Comparison of ENCODE assay signal across 10 cellular contexts in the genomic region with DNA sequence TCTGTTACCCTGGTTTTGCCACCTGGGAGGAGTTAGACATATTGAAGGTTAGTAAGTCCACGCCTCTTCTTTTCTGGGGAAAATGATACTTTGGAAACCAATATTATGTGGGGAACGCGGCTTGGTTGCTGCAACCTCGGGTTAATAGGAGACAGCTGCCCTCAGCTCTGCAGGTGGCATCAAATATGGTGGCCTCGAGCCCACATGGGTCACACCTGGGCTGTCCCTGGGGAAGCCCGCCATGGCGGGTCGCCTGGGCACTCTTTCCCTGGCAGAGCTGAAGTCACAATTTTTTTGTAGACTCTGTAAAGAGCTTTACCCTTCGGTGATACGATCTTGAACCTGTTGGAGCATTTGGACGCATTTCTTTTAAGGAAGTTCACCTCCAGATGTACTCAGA. TPM values are rescaled to one million over a fixed set of nuclear protein-coding genes. Genes with fewer than 3 reads are reported as not detected.
DNase-seq lines count a peak whose midpoint lies in the region; ATAC-seq and TF ChIP-seq lines count a peak whose summit lies in the region.
"Had no signal": no experiment of that assay in that cellular context is flagged by ENCODE, and none has a peak within 500 bp of the region (broad histone marks: within the 10 kb centered on the region; RNA-seq: fewer than 3 reads in every experiment).

No MANE protein-coding gene starts in this region.

- H3K36me3 ChIP-seq in naive thymus-derived CD4-positive, alpha-beta T cell (ENCODE audit: control insufficient read depth in 2 of 3, insufficient read depth in 3 of 3, low read length in 3 of 3) = peaks cover 0 to 14% (median 0%) of the 10 kb centered on the region in 3 experiments

- no peak for DNase-seq in CD4-positive, alpha-beta T cell
- DNase-seq in HFF-Myc (ENCODE audit: extremely low read depth, low read depth) (no peak), posterior vena cava (ENCODE audit: low spot score) (no peak), SHP77 treated with DMSO at 0.1 percent for 48 hours (lab: John Stamatoyannopoulos, UW) (no peak), amygdala (lab: John Stamatoyannopoulos, UW) (no peak), epidermal melanocyte (ENCODE audit: insufficient read length, low spot score) (no peak)
- DNase-seq in activated naive CD8-positive, alpha-beta T cell treated with anti-CD3 and anti-CD28 coated beads for 36 hours = no peak
- no peak for DNase-seq in naive thymus-derived CD4-positive, alpha-beta T cell
- DNase-seq: activated CD4-positive, alpha-beta T cell treated with anti-CD3 and anti-CD28 coated beads for 48 hours; NCI-H82 had no signal

- H3K27ac ChIP-seq in CD4-positive, alpha-beta T cell (ENCODE audit: low read depth, low read length) = no peak overlapping the region
- no peak overlapping the region for H3K27ac ChIP-seq in naive thymus-derived CD4-positive, alpha-beta T cell (ENCODE audit: low read depth, low read length)

- no peaks in the 10 kb centered on the region for H3K27me3 ChIP-seq in CD4-positive, alpha-beta T cell (ENCODE audit: control insufficient read depth, insufficient read depth, low read length)
- no peaks in the 10 kb centered on the region for H3K27me3 ChIP-seq in naive thymus-derived CD4-positive, alpha-beta T cell (ENCODE audit: control insufficient read depth in 2 of 2, insufficient read depth in 2 of 2, low read length in 2 of 2)

- H3K4me1 Mint-ChIP-seq in CD4-positive, alpha-beta T cell (ENCODE audit: low read depth) = peaks cover 23% of the 10 kb centered on the region
- H3K4me1 Mint-ChIP-seq in activated naive CD8-positive, alpha-beta T cell treated with anti-CD3 and anti-CD28 coated beads for 36 hours = peaks cover 40% of the 10 kb centered on the region
- peaks cover 30 to 53% (median 46%) of the 10 kb centered on the region in 7 donors for H3K4me1 Mint-ChIP-seq in naive thymus-derived CD4-positive, alpha-beta T cell

- no peaks in the 10 kb centered on the region for H3K9me3 Mint-ChIP-seq in CD4-positive, alpha-beta T cell
- peaks cover 1% of the 10 kb centered on the region for H3K9me3 Mint-ChIP-seq in activated naive CD8-positive, alpha-beta T cell treated with anti-CD3 and anti-CD28 coated beads for 36 hours
- H3K9me3 Mint-ChIP-seq in naive thymus-derived CD4-positive, alpha-beta T cell = no peaks in the 10 kb centered on the region

- peak overlapping the region; percentile 53 for H3K27ac Mint-ChIP-seq in CD4-positive, alpha-beta T cell
- H3K27ac Mint-ChIP-seq in activated naive CD8-positive, alpha-beta T cell treated with anti-CD3 and anti-CD28 coated beads for 36 hours = peak overlapping the region; percentile 88
- peak overlapping the region in 6 of 9 donors; percentile 17 to 84 (median 59) for H3K27ac Mint-ChIP-seq in naive thymus-derived CD4-positive, alpha-beta T cell

- H3K4me3 Mint-ChIP-seq in CD4-positive, alpha-beta T cell = peak overlapping the region; percentile 88
- peak overlapping the region; percentile 91 for H3K4me3 Mint-ChIP-seq in activated naive CD8-positive, alpha-beta T cell treated with anti-CD3 and anti-CD28 coated beads for 36 hours
- H3K4me3 Mint-ChIP-seq in naive thymus-derived CD4-positive, alpha-beta T cell = peak overlapping the region; percentile 76 to 98 (median 82)

- CTCF ChIA-PET in CD4-positive, alpha-beta T cell (lab: Charles Lee) = no interaction called here
- CTCF ChIA-PET in naive thymus-derived CD4-positive, alpha-beta T cell (lab: Charles Lee) = interaction anchor here (0.6 kb wide), 1 partner anchor 1769 kb away, joined by 4 read pairs; no protein-coding TSS in a partner anchor

- no peak for TF ChIP-seq CTCF in CD4-positive, alpha-beta T cell (IDR thresholded peaks at IDR 0.05)
- no peak for TF ChIP-seq CTCF in HFF-Myc (IDR thresholded peaks at IDR 0.05; ENCODE audit: low read depth, low read length, missing control alignments)

- ATAC-seq in CD4-positive, alpha-beta T cell (ENCODE audit: poor library complexity) = no peak
- no peak for ATAC-seq in naive thymus-derived CD4-positive, alpha-beta T cell

- no peaks in the 10 kb centered on the region for H3K27me3 Mint-ChIP-seq in CD4-positive, alpha-beta T cell
- peaks cover 7% of the 10 kb centered on the region for H3K27me3 Mint-ChIP-seq in activated naive CD8-positive, alpha-beta T cell treated with anti-CD3 and anti-CD28 coated beads for 36 hours
- peaks cover 0 to 15% (median 0%) of the 10 kb centered on the region in 5 donors for H3K27me3 Mint-ChIP-seq in naive thymus-derived CD4-positive, alpha-beta T cell

- H3K9me3 ChIP-seq in CD4-positive, alpha-beta T cell (ENCODE audit: control insufficient read depth, low read length) = no peaks in the 10 kb centered on the region
- H3K9me3 ChIP-seq in naive thymus-derived CD4-positive, alpha-beta T cell (ENCODE audit: control insufficient read depth in 2 of 3, low read length in 3 of 3) = no peaks in the 10 kb centered on the region

- H3K4me1 ChIP-seq in naive thymus-derived CD4-positive, alpha-beta T cell (ENCODE audit: control insufficient read depth in 2 of 2, insufficient read depth in 2 of 2, low read length in 2 of 2) = peaks cover 8% of the 10 kb centered on the region in 2 donors

- H3K4me3 ChIP-seq in HFF-Myc (replicated peaks; ENCODE audit: low read depth, low read length) = peak overlapping the region; percentile 89
- H3K4me3 ChIP-seq in naive thymus-derived CD4-positive, alpha-beta T cell (ENCODE audit: low read length) = no peak overlapping the region

- POLR2A ChIA-PET in CD4-positive, alpha-beta T cell (lab: Charles Lee) = no interaction called here
- POLR2A ChIA-PET in naive thymus-derived CD4-positive, alpha-beta T cell (lab: Charles Lee) = no interaction called here

- H3K36me3 Mint-ChIP-seq in CD4-positive, alpha-beta T cell (ENCODE audit: low read depth) = peaks cover 8% of the 10 kb centered on the region
- H3K36me3 Mint-ChIP-seq in activated naive CD8-positive, alpha-beta T cell treated with anti-CD3 and anti-CD28 coated beads for 36 hours = peaks cover 54% of the 10 kb centered on the region
- peaks cover 0 to 30% (median 4%) of the 10 kb centered on the region in 5 donors for H3K36me3 Mint-ChIP-seq in naive thymus-derived CD4-positive, alpha-beta T cell

- intact Hi-C loops in CD4-positive, alpha-beta T cell (cut with DNase I, micrococcal nuclease) = no loop called here
- intact Hi-C loops in naive thymus-derived CD4-positive, alpha-beta T cell (cut with micrococcal nuclease) = loop anchor here in 1 of 2 donors (2.0 kb wide), 1 partner anchor 25 kb away; no protein-coding TSS in a partner anchor
- intact Hi-C loops in posterior vena cava (cut with DNase I) = no loop called here

RNA-seq across cellular contexts. Expression of a gene that starts 2.5 kb away (rescaled TPM):
- 10 to 100 TPM; 32.2 to 38.9 TPM for total RNA-seq in CD4-positive, alpha-beta T cell
- total RNA-seq in activated naive CD8-positive, alpha-beta T cell treated with anti-CD3 and anti-CD28 coated beads for 36 hours = 100 to 1,000 TPM; 231 to 242 TPM
- 100 to 1,000 TPM in 1 of 5 experiments, 10 to 100 TPM in 4; 43.8 to 219 (median 50.0) TPM for total RNA-seq in naive thymus-derived CD4-positive, alpha-beta T cell
- 10 to 100 TPM; 23.8 to 33.5 TPM for polyA plus RNA-seq in naive thymus-derived CD4-positive, alpha-beta T cell
- total RNA-seq in posterior vena cava = 100 to 1,000 TPM; 109 to 216 TPM
